11 cellular contexts compared by ENCODE assay signal in genomic region chr5:176653401-176653800, GRCh38. TPM values are rescaled to one million over a fixed set of nuclear protein-coding genes. Genes with fewer than 3 reads are reported as not detected.
A peak's percentile ranks its signal among the peaks of the same experiment; 100 is the strongest.
DNase-seq lines count a peak whose midpoint lies in the region; ATAC-seq, FAIRE-seq and TF ChIP-seq lines count a peak whose summit lies in the region.
"Had no signal": no experiment of that assay in that cellular context is flagged by ENCODE, and none has a peak within 500 bp of the region (broad histone marks: within the 10 kb centered on the region; RNA-seq: fewer than 3 reads in every experiment).

No MANE protein-coding gene starts in this region.

- intact Hi-C loops in activated CD4-positive, alpha-beta T cell treated with anti-CD3 and anti-CD28 coated beads, Interleukin-2, amount 10 ng/mL, durations not matched to agents 24 days and 14 days (cut with micrococcal nuclease): loop anchor here (10.0 kb wide), 1 partner anchor 161 kb away; the partner anchor contains the start of gene UNC5A

- H3K4me1 ChIP-seq in smooth muscle cell (ENCODE audit: low read depth) (peaks cover 2% of the 10 kb centered on the region), osteoblast (ENCODE audit: insufficient read depth, low read length) (peaks cover 11% of the 10 kb centered on the region)

- H3K27ac Mint-ChIP-seq in activated CD4-positive, alpha-beta T cell treated with anti-CD3 and anti-CD28 coated beads, Interleukin-2, amount 10 ng/mL, durations not matched to agents 24 days and 14 days: peak overlapping the region; percentile 79
- peak overlapping the region; percentile 75 for H3K27ac Mint-ChIP-seq in central memory CD8-positive, alpha-beta T cell (ENCODE audit: low read depth)

- peaks cover 3% of the 10 kb centered on the region for H3K27me3 Mint-ChIP-seq in activated CD4-positive, alpha-beta T cell treated with anti-CD3 and anti-CD28 coated beads, Interleukin-2, amount 10 ng/mL, durations not matched to agents 24 days and 14 days
- H3K27me3 Mint-ChIP-seq in central memory CD8-positive, alpha-beta T cell: no peaks in the 10 kb centered on the region

- no peak overlapping the region for H3K4me3 ChIP-seq in smooth muscle cell
- H3K4me3 ChIP-seq in osteoblast (ENCODE audit: insufficient read depth, low read length): no peak overlapping the region
- H3K4me3 ChIP-seq: left ventricle myocardium inferior had no signal

- H3K4me3 Mint-ChIP-seq in activated CD4-positive, alpha-beta T cell treated with anti-CD3 and anti-CD28 coated beads, Interleukin-2, amount 10 ng/mL, durations not matched to agents 24 days and 14 days: peak overlapping the region; percentile 44
- no peak overlapping the region for H3K4me3 Mint-ChIP-seq in central memory CD8-positive, alpha-beta T cell

- no peaks in the 10 kb centered on the region for H3F3A ChIP-seq in smooth muscle cell (ENCODE audit: low read depth)

- peak; percentile 50 for FAIRE-seq in GM12892 (lab: Jason Lieb, UNC)
- FAIRE-seq: H1 had no signal

- H3K9me3 Mint-ChIP-seq in activated CD4-positive, alpha-beta T cell treated with anti-CD3 and anti-CD28 coated beads, Interleukin-2, amount 10 ng/mL, durations not matched to agents 24 days and 14 days: peaks cover 4% of the 10 kb centered on the region
- H3K9me3 Mint-ChIP-seq in central memory CD8-positive, alpha-beta T cell: no peaks in the 10 kb centered on the region

- no peak for TF ChIP-seq POLR2A in GM12892 (IDR thresholded peaks at IDR 0.05; ENCODE audit: low read depth, low read length)

- ATAC-seq in central memory CD8-positive, alpha-beta T cell (replicated peaks; ENCODE audit: extremely low read depth, poor library complexity, severe bottlenecking): peak; percentile 30

- WGBS in smooth muscle cell (ENCODE audit: low lambda C conversion rate): 65% methylated on average over 5 of the region's 5 CpGs

- H3K79me2 ChIP-seq in smooth muscle cell (ENCODE audit: low read depth) (peaks cover 4% of the 10 kb centered on the region), osteoblast (ENCODE audit: insufficient read depth, low read length) (peaks cover 29% of the 10 kb centered on the region)

- H3K4me1 Mint-ChIP-seq in activated CD4-positive, alpha-beta T cell treated with anti-CD3 and anti-CD28 coated beads, Interleukin-2, amount 10 ng/mL, durations not matched to agents 24 days and 14 days: peaks cover 53% of the 10 kb centered on the region
- peaks cover 45% of the 10 kb centered on the region for H3K4me1 Mint-ChIP-seq in central memory CD8-positive, alpha-beta T cell

- H3K36me3 ChIP-seq in smooth muscle cell (ENCODE audit: low read depth): no peaks in the 10 kb centered on the region
- H3K36me3 ChIP-seq in osteoblast (ENCODE audit: insufficient read depth, low read length): peaks cover 8% of the 10 kb centered on the region

- H3K4me2 ChIP-seq in smooth muscle cell (no peak overlapping the region), osteoblast (ENCODE audit: insufficient read depth, low read length) (no peak overlapping the region)

- no peak overlapping the region for H3K27ac ChIP-seq in smooth muscle cell (ENCODE audit: low read depth)
- H3K27ac ChIP-seq in osteoblast (ENCODE audit: low read depth, low read length): no peak overlapping the region
- H3K27ac ChIP-seq: left ventricle myocardium inferior had no signal

- H3K27me3 ChIP-seq in smooth muscle cell (ENCODE audit: low read depth) (no peaks in the 10 kb centered on the region), osteoblast (ENCODE audit: insufficient read depth, low read length) (no peaks in the 10 kb centered on the region)

- no peak overlapping the region for H2AFZ ChIP-seq in smooth muscle cell (ENCODE audit: low read depth)
- no peak overlapping the region for H2AFZ ChIP-seq in osteoblast (ENCODE audit: low read length)

- DNase-seq in GM12892 (ENCODE audit: insufficient read length) (no peak), NCI-H1694 treated with DMSO at 0.1 percent for 48 hours (lab: John Stamatoyannopoulos, UW) (no peak), smooth muscle cell (lab: John Stamatoyannopoulos, UW; ENCODE audit: unreplicated experiment) (no peak), osteoblast (ENCODE audit: insufficient read length, low spot score, missing footprints) (no peak), T1000 (lab: John Stamatoyannopoulos, UW) (no peak)
- DNase-seq in activated CD4-positive, alpha-beta T cell treated with anti-CD3 and anti-CD28 coated beads, Interleukin-2, amount 10 ng/mL, durations not matched to agents 24 days and 14 days: peak; percentile 77
- peak in 1 of 2 donors; percentile 28 for DNase-seq in central memory CD8-positive, alpha-beta T cell (ENCODE audit: low spot score in 2 of 2)
- DNase-seq in stimulated activated CD4-positive, alpha-beta T cell treated with anti-CD3 and anti-CD28 coated beads, Interleukin-2, amount 100 ng/mL, for 48 hours: peak; percentile 59 to 69
- DNase-seq: cortex of kidney, left ventricle myocardium inferior had no signal

- H4K20me1 ChIP-seq in smooth muscle cell (ENCODE audit: low read depth) (peaks cover 58% of the 10 kb centered on the region), osteoblast (ENCODE audit: insufficient read depth, low read length) (peaks cover 44% of the 10 kb centered on the region)

- no peaks in the 10 kb centered on the region for H3K9me3 ChIP-seq in smooth muscle cell (replicated peaks; ENCODE audit: low read depth)
- no peaks in the 10 kb centered on the region for H3K9me3 ChIP-seq in osteoblast (ENCODE audit: low read depth, low read length)
- H3K9me3 ChIP-seq: left ventricle myocardium inferior had no signal

- H3K9ac ChIP-seq in smooth muscle cell (ENCODE audit: low read depth): no peak overlapping the region

- peaks cover 38% of the 10 kb centered on the region for H3K36me3 Mint-ChIP-seq in activated CD4-positive, alpha-beta T cell treated with anti-CD3 and anti-CD28 coated beads, Interleukin-2, amount 10 ng/mL, durations not matched to agents 24 days and 14 days (ENCODE audit: low read depth)
- peaks cover 9% of the 10 kb centered on the region for H3K36me3 Mint-ChIP-seq in central memory CD8-positive, alpha-beta T cell (ENCODE audit: insufficient read depth)

- no peak for TF ChIP-seq CTCF in smooth muscle cell (IDR thresholded peaks at IDR 0.05; ENCODE audit: borderline replicate concordance, insufficient read depth, poor library complexity, severe bottlenecking)
- no peak for TF ChIP-seq CTCF in osteoblast (IDR thresholded peaks at IDR 0.05; ENCODE audit: extremely low read depth, low read depth, low read length)

RNA-seq across cellular contexts. Expression of gene TSPAN17, which starts 6.1 kb away (rescaled TPM):
- 6.2 TPM for polyA plus RNA-seq in GM12892 (2012; ENCODE audit: missing spikeins)
- total RNA-seq in activated CD4-positive, alpha-beta T cell treated with anti-CD3 and anti-CD28 coated beads, Interleukin-2, amount 10 ng/mL, durations not matched to agents 24 days and 14 days: 29.3 and 32.0 TPM in 2 replicates
- total RNA-seq in smooth muscle cell (31.0 and 35.9 TPM in 2 replicates), osteoblast (26.1 and 33.6 TPM in 2 replicates)
- polyA plus RNA-seq in smooth muscle cell: 29.7 and 34.4 TPM in 2 replicates

RNA-seq across cellular contexts. Expression of gene EIF4E1B, which starts 22.9 kb away (rescaled TPM):
- not detected for polyA plus RNA-seq in GM12892 (2012; ENCODE audit: missing spikeins)
- not detected in 2 replicates for total RNA-seq in activated CD4-positive, alpha-beta T cell treated with anti-CD3 and anti-CD28 coated beads, Interleukin-2, amount 10 ng/mL, durations not matched to agents 24 days and 14 days
- total RNA-seq in smooth muscle cell: not detected in 2 replicates
- not detected in 2 replicates for polyA plus RNA-seq in smooth muscle cell
- total RNA-seq in osteoblast: not detected in 2 replicates
- total RNA-seq: left ventricle myocardium inferior had no signal

RNA-seq across cellular contexts. Expression of gene SNCB, which starts 23.1 kb away (rescaled TPM):
- polyA plus RNA-seq in GM12892 (2012; ENCODE audit: missing spikeins): not detected
- total RNA-seq in activated CD4-positive, alpha-beta T cell treated with anti-CD3 and anti-CD28 coated beads, Interleukin-2, amount 10 ng/mL, durations not matched to agents 24 days and 14 days: not detected in 2 replicates
- total RNA-seq in smooth muscle cell: 0.45 TPM in 1 of 2 replicates, not detected in the other
- polyA plus RNA-seq in smooth muscle cell: 0.55 and 0.71 TPM in 2 replicates
- not detected in 2 replicates for total RNA-seq in osteoblast

RNA-seq across cellular contexts. Expression of gene GPRIN1, which starts 43.4 kb away (rescaled TPM):
- polyA plus RNA-seq in GM12892 (2012; ENCODE audit: missing spikeins): 1.6 TPM
- 3.7 TPM in 2 replicates for total RNA-seq in activated CD4-positive, alpha-beta T cell treated with anti-CD3 and anti-CD28 coated beads, Interleukin-2, amount 10 ng/mL, durations not matched to agents 24 days and 14 days
- total RNA-seq in smooth muscle cell (0.63 and 3.6 TPM in 2 replicates), osteoblast (1.8 TPM in 2 replicates)
- polyA plus RNA-seq in smooth muscle cell: 2.1 and 5.0 TPM in 2 replicates

Comparison
In these comparisons a context has a peak if more than half of its experiments do, and no peak if none do; other contexts are left out.
1. DNase-seq: peak in activated CD4-positive, alpha-beta T cell treated with anti-CD3 and anti-CD28 coated beads, Interleukin-2, amount 10 ng/mL, durations not matched to agents 24 days and 14 days (single experiment) and stimulated activated CD4-positive, alpha-beta T cell treated with anti-CD3 and anti-CD28 coated beads, Interleukin-2, amount 100 ng/mL, for 48 hours (2 of 2); none in GM12892 (single experiment), NCI-H1694 treated with DMSO at 0.1 percent for 48 hours (single experiment), smooth muscle cell (single experiment), osteoblast (single experiment) and T1000 (single experiment).